Comparison of ENCODE assay signal across 8 cellular contexts in genomic region chr1:218498061-218498938, GRCh38.
A peak's percentile ranks its signal among the peaks of the same experiment; 100 is the strongest.
DNase-seq lines count a peak whose midpoint lies in the region; ATAC-seq and TF ChIP-seq lines count a peak whose summit lies in the region.
"Had no signal": no experiment of that assay in that cellular context is flagged by ENCODE, and none has a peak within 500 bp of the region (broad histone marks: within the 10 kb centered on the region; RNA-seq: fewer than 3 reads in every experiment).

No MANE protein-coding gene starts in this region.

- H3K36me3 ChIP-seq in breast epithelium (no peaks in the 10 kb centered on the region), left lung (no peaks in the 10 kb centered on the region), upper lobe of right lung (no peaks in the 10 kb centered on the region), GM23338 (ENCODE audit: insufficient read depth) (no peaks in the 10 kb centered on the region)

- no peak overlapping the region for H3K27ac Mint-ChIP-seq in GM23338
- no peak overlapping the region for H3K27ac Mint-ChIP-seq in glutamatergic neuron (ENCODE audit: unreplicated experiment)

- DNase-seq in breast epithelium (ENCODE audit: low spot score in 2 of 2) (no peak), left lung (no peak), upper lobe of right lung (no peak), GM23338 (ENCODE audit: low spot score) (no peak), glutamatergic neuron (no peak), GM10248 (ENCODE audit: extremely low spot score) (no peak)
- DNase-seq: NCI-H524 treated with DMSO at 0.1 percent for 48 hours had no signal

- intact Hi-C loops in breast epithelium (cut with DNase I; ENCODE audit: low total_unique reads), result no loop called here
- intact Hi-C loops in left lung (cut with DNase I), result no loop called here
- intact Hi-C loops in upper lobe of right lung (cut with DNase I), result no loop called here

- CTCF ChIA-PET in GM10248 (lab: Yijun Ruan, JAX), result interaction anchor here (1.2 to 1.6 kb wide), 2 partner anchors 16 to 58 kb away, joined by 4 to 5 read pairs; no protein-coding TSS in a partner anchor

- H3K4me3 ChIP-seq in breast epithelium, result peak overlapping the region; percentile 24 to 59 (median 28)
- H3K4me3 ChIP-seq in left lung, result peak overlapping the region in 1 of 2 donors; percentile 16
- H3K4me3 ChIP-seq in upper lobe of right lung, result peak overlapping the region; percentile 44
- no peak overlapping the region for H3K4me3 ChIP-seq in GM23338

- no peak for TF ChIP-seq POLR2A in breast epithelium (IDR thresholded peaks at IDR 0.05)

- no peak overlapping the region for H3K4me3 Mint-ChIP-seq in GM23338
- no peak overlapping the region for H3K4me3 Mint-ChIP-seq in glutamatergic neuron (ENCODE audit: unreplicated experiment)

- ATAC-seq in left lung, result peak; percentile 50
- peak; percentile 41 for ATAC-seq in upper lobe of right lung
- ATAC-seq in GM23338, result no peak

- H3K9me3 ChIP-seq in breast epithelium (no peaks in the 10 kb centered on the region), left lung (no peaks in the 10 kb centered on the region), upper lobe of right lung (no peaks in the 10 kb centered on the region)

- POLR2A ChIA-PET in GM10248 (lab: Yijun Ruan, JAX), result no interaction called here

- no peak for TF ChIP-seq RAD21 in Ishikawa (IDR thresholded peaks at IDR 0.05; ENCODE audit: low read depth)

- TF ChIP-seq CTCF in breast epithelium (IDR thresholded peaks at IDR 0.05), result no peak
- no peak for TF ChIP-seq CTCF in left lung (IDR thresholded peaks at IDR 0.05)
- TF ChIP-seq CTCF in upper lobe of right lung (IDR thresholded peaks at IDR 0.05), result no peak
- TF ChIP-seq CTCF in GM23338 (conservative IDR thresholded peaks at IDR 0.05; ENCODE audit: low read depth in 2 of 2), result no peak
- no peak for TF ChIP-seq CTCF in glutamatergic neuron (IDR thresholded peaks at IDR 0.05; ENCODE audit: partially characterized antibody, unreplicated experiment)
- no peak for TF ChIP-seq CTCF in GM10248 (IDR thresholded peaks at IDR 0.05; ENCODE audit: control extremely low read depth, extremely low read depth, low read depth, missing control alignments)

- H3K27me3 Mint-ChIP-seq in GM23338 (ENCODE audit: insufficient read depth, low read depth, poor library complexity), result peaks cover 5% of the 10 kb centered on the region
- H3K27me3 Mint-ChIP-seq in glutamatergic neuron (ENCODE audit: unreplicated experiment), result no peaks in the 10 kb centered on the region

- H3F3A ChIP-seq in GM23338 (replicated peaks; ENCODE audit: low read depth), result no peaks in the 10 kb centered on the region

- TF ChIP-seq EP300 in Ishikawa (IDR thresholded peaks at IDR 0.05; ENCODE audit: borderline replicate concordance), result peak; percentile 77; the same call in 1 of the 2 replicates

- H3K9me3 Mint-ChIP-seq in GM23338 (no peaks in the 10 kb centered on the region), glutamatergic neuron (ENCODE audit: unreplicated experiment) (no peaks in the 10 kb centered on the region)

- H3K4me1 Mint-ChIP-seq in GM23338 (peaks cover 26% of the 10 kb centered on the region), glutamatergic neuron (ENCODE audit: low read depth, unreplicated experiment) (peaks cover 3% of the 10 kb centered on the region)

- no peaks in the 10 kb centered on the region for H3K9me2 ChIP-seq in GM23338 (ENCODE audit: insufficient read depth)

- no peaks in the 10 kb centered on the region for H3K4me1 ChIP-seq in breast epithelium
- peaks cover 0 to 11% of the 10 kb centered on the region in 2 donors for H3K4me1 ChIP-seq in left lung
- peaks cover 11% of the 10 kb centered on the region for H3K4me1 ChIP-seq in upper lobe of right lung
- H3K4me1 ChIP-seq in GM23338 (ENCODE audit: insufficient read depth), result peaks cover 9% of the 10 kb centered on the region

- H3K27me3 ChIP-seq in breast epithelium, result no peaks in the 10 kb centered on the region
- H3K27me3 ChIP-seq in left lung, result no peaks in the 10 kb centered on the region
- no peaks in the 10 kb centered on the region for H3K27me3 ChIP-seq in upper lobe of right lung
- no peaks in the 10 kb centered on the region for H3K27me3 ChIP-seq in GM23338 (ENCODE audit: insufficient read depth)

- H3K27ac ChIP-seq in breast epithelium (peak overlapping the region; percentile 40 to 66), left lung (peak overlapping the region; percentile 59 to 71), upper lobe of right lung (peak overlapping the region; percentile 65), GM23338 (ENCODE audit: low read depth) (no peak overlapping the region)

- no peak overlapping the region for H3K4me2 ChIP-seq in GM23338

- no peaks in the 10 kb centered on the region for H3K79me2 ChIP-seq in GM23338 (replicated peaks; ENCODE audit: insufficient read depth)

- H3K36me3 Mint-ChIP-seq in GM23338 (ENCODE audit: low read depth) (no peaks in the 10 kb centered on the region), glutamatergic neuron (ENCODE audit: unreplicated experiment) (no peaks in the 10 kb centered on the region)

- H2AFZ ChIP-seq in GM23338, result no peak overlapping the region

- H4K20me1 ChIP-seq in GM23338 (replicated peaks; ENCODE audit: insufficient read depth), result no peaks in the 10 kb centered on the region

TF ChIP-seq in Ishikawa, 13 proteins besides CTCF, POLR2A, EP300 and RAD21 (continues in another document):
- TF ChIP-seq MAX (IDR thresholded peaks at IDR 0.05) (no peak; the same call in 1 of the 2 replicates), CREB1 (IDR thresholded peaks at IDR 0.05; ENCODE audit: low read depth) (no peak), TAF1 (IDR thresholded peaks at IDR 0.05; ENCODE audit: low read depth) (no peak), ZBTB7A (IDR thresholded peaks at IDR 0.05; ENCODE audit: low read depth) (no peak), REST (IDR thresholded peaks at IDR 0.05; ENCODE audit: low read depth) (no peak), CEBPB (IDR thresholded peaks at IDR 0.05) (no peak; the same call in 1 of the 2 replicates)

TF ChIP-seq in GM23338, 12 proteins besides CTCF, POLR2A, EP300 and RAD21 (continues in another document):
- TF ChIP-seq EZH2 (IDR thresholded peaks at IDR 0.05; ENCODE audit: low read depth, unreplicated experiment) (no peak), CREB1 (CRISPR knock-in tag; IDR thresholded peaks at IDR 0.05; ENCODE audit: low read depth) (no peak), JUNB (IDR thresholded peaks at IDR 0.05; ENCODE audit: unreplicated experiment) (no peak), EZH2phosphoT487 (IDR thresholded peaks at IDR 0.05; ENCODE audit: unreplicated experiment) (no peak), ZNF331 (CRISPR knock-in tag; IDR thresholded peaks at IDR 0.05; ENCODE audit: low read depth) (no peak), STAT1 (IDR thresholded peaks at IDR 0.05; ENCODE audit: unreplicated experiment) (no peak), ZNF462 (CRISPR knock-in tag; IDR thresholded peaks at IDR 0.05) (no peak)
